Comparison of ENCODE assay signal across 2 cellular contexts in the genomic region with DNA sequence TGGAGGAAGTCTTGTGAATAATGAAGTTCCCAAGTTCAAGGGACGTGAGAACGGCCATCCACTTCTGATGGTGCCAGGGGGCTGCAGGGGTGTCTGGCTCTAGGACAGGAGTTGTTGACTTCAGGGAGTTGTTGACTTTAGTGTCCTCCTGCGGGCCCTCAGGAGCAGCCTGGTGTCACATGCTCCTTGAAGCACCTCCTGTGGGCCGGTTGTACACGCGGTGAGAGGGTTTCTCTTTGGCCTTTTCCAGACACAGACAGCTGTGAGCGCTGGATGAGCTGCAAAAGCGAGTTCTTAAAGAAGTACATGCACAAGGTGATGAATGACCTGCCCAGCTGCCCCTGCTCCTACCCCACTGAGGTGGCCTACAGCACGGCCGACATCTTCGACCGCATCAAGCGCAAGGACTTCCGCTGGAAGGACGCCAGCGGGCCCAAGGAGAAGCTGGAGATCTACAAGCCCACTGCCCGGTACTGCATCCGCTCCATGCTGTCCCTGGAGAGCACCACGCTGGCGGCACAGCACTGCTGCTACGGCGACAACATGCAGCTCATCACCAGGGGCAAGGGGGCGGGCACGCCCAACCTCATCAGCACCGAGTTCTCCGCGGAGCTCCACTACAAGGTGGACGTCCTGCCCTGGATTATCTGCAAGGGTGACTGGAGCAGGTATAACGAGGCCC.
A peak's percentile ranks its signal among the peaks of the same experiment; 100 is the strongest.
TF ChIP-seq lines count a peak whose summit lies in the region.

No MANE protein-coding gene starts in this region.

TF ChIP-seq in HepG2, 621 proteins besides CTCF, POLR2A, EP300 and RAD21 (continues in another document):
- no peak for TF ChIP-seq U2AF2 (IDR thresholded peaks at IDR 0.05; ENCODE audit: low read depth, low read length)
- TF ChIP-seq ZNF431 (CRISPR knock-in tag; IDR thresholded peaks at IDR 0.05; ENCODE audit: borderline replicate concordance, low read depth) = no peak
- TF ChIP-seq, protein P1, sequence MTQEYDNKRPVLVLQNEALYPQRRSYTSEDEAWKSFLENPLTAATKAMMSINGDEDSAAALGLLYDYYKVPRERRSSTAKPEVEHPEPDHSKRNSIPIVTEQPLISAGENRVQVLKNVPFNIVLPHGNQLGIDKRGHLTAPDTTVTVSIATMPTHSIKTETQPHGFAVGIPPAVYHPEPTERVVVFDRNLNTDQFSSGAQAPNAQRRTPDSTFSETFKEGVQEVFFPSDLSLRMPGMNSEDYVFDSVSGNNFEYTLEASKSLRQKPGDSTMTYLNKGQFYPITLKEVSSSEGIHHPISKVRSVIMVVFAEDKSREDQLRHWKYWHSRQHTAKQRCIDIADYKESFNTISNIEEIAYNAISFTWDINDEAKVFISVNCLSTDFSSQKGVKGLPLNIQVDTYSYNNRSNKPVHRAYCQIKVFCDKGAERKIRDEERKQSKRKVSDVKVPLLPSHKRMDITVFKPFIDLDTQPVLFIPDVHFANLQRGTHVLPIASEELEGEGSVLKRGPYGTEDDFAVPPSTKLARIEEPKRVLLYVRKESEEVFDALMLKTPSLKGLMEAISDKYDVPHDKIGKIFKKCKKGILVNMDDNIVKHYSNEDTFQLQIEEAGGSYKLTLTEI (CRISPR knock-in tag; conservative IDR thresholded peaks at IDR 0.05) = no peak
- TF ChIP-seq, protein P2, sequence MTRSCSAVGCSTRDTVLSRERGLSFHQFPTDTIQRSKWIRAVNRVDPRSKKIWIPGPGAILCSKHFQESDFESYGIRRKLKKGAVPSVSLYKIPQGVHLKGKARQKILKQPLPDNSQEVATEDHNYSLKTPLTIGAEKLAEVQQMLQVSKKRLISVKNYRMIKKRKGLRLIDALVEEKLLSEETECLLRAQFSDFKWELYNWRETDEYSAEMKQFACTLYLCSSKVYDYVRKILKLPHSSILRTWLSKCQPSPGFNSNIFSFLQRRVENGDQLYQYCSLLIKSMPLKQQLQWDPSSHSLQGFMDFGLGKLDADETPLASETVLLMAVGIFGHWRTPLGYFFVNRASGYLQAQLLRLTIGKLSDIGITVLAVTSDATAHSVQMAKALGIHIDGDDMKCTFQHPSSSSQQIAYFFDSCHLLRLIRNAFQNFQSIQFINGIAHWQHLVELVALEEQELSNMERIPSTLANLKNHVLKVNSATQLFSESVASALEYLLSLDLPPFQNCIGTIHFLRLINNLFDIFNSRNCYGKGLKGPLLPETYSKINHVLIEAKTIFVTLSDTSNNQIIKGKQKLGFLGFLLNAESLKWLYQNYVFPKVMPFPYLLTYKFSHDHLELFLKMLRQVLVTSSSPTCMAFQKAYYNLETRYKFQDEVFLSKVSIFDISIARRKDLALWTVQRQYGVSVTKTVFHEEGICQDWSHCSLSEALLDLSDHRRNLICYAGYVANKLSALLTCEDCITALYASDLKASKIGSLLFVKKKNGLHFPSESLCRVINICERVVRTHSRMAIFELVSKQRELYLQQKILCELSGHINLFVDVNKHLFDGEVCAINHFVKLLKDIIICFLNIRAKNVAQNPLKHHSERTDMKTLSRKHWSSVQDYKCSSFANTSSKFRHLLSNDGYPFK (CRISPR knock-in tag; IDR thresholded peaks at IDR 0.05; ENCODE audit: borderline replicate concordance) = no peak
- TF ChIP-seq MTA1 (CRISPR knock-in tag; IDR thresholded peaks at IDR 0.05; ENCODE audit: borderline replicate concordance) = no peak
- no peak for TF ChIP-seq GZF1 (CRISPR knock-in tag; IDR thresholded peaks at IDR 0.05)
- TF ChIP-seq, protein P3, sequence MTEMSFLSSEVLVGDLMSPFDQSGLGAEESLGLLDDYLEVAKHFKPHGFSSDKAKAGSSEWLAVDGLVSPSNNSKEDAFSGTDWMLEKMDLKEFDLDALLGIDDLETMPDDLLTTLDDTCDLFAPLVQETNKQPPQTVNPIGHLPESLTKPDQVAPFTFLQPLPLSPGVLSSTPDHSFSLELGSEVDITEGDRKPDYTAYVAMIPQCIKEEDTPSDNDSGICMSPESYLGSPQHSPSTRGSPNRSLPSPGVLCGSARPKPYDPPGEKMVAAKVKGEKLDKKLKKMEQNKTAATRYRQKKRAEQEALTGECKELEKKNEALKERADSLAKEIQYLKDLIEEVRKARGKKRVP (CRISPR knock-in tag; IDR thresholded peaks at IDR 0.05) = no peak
- TF ChIP-seq, protein P4, sequence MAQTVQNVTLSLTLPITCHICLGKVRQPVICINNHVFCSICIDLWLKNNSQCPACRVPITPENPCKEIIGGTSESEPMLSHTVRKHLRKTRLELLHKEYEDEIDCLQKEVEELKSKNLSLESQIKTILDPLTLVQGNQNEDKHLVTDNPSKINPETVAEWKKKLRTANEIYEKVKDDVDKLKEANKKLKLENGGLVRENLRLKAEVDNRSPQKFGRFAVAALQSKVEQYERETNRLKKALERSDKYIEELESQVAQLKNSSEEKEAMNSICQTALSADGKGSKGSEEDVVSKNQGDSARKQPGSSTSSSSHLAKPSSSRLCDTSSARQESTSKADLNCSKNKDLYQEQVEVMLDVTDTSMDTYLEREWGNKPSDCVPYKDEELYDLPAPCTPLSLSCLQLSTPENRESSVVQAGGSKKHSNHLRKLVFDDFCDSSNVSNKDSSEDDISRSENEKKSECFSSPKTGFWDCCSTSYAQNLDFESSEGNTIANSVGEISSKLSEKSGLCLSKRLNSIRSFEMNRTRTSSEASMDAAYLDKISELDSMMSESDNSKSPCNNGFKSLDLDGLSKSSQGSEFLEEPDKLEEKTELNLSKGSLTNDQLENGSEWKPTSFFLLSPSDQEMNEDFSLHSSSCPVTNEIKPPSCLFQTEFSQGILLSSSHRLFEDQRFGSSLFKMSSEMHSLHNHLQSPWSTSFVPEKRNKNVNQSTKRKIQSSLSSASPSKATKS (CRISPR knock-in tag; IDR thresholded peaks at IDR 0.05) = no peak
- TF ChIP-seq MAFK (conservative IDR thresholded peaks at IDR 0.05 in 1 of 2, IDR thresholded peaks at IDR 0.05 in 1 of 2; ENCODE audit: low read length in 2 of 2) = no peak
- no peak for TF ChIP-seq HDAC1 (CRISPR knock-in tag; IDR thresholded peaks at IDR 0.05)
- peak; percentile 32 for TF ChIP-seq AGO1 (IDR thresholded peaks at IDR 0.05; ENCODE audit: low read depth, low read length, poor library complexity, severe bottlenecking)
- no peak for TF ChIP-seq ZNF317 (CRISPR knock-in tag; IDR thresholded peaks at IDR 0.05)
- no peak for TF ChIP-seq PITX1 (CRISPR knock-in tag; IDR thresholded peaks at IDR 0.05)
- TF ChIP-seq ZNF30 (CRISPR knock-in tag; IDR thresholded peaks at IDR 0.05) = no peak
- no peak for TF ChIP-seq RFXAP (CRISPR knock-in tag; IDR thresholded peaks at IDR 0.05; ENCODE audit: borderline replicate concordance)
- TF ChIP-seq ZZZ3 (CRISPR knock-in tag; IDR thresholded peaks at IDR 0.05; ENCODE audit: borderline replicate concordance) = no peak
- no peak for TF ChIP-seq ZNF337 (CRISPR knock-in tag; IDR thresholded peaks at IDR 0.05; ENCODE audit: borderline replicate concordance, low read depth)
- TF ChIP-seq ZFX (CRISPR knock-in tag; IDR thresholded peaks at IDR 0.05; ENCODE audit: low read depth) = no peak

TF ChIP-seq in K562, 482 proteins besides CTCF, POLR2A, EP300 and RAD21:
- TF ChIP-seq SMARCA4 (IDR thresholded peaks at IDR 0.05) = no peak
- TF ChIP-seq PRMT5 (CRISPR knock-in tag; IDR thresholded peaks at IDR 0.05) = no peak
- TF ChIP-seq, protein P5, sequence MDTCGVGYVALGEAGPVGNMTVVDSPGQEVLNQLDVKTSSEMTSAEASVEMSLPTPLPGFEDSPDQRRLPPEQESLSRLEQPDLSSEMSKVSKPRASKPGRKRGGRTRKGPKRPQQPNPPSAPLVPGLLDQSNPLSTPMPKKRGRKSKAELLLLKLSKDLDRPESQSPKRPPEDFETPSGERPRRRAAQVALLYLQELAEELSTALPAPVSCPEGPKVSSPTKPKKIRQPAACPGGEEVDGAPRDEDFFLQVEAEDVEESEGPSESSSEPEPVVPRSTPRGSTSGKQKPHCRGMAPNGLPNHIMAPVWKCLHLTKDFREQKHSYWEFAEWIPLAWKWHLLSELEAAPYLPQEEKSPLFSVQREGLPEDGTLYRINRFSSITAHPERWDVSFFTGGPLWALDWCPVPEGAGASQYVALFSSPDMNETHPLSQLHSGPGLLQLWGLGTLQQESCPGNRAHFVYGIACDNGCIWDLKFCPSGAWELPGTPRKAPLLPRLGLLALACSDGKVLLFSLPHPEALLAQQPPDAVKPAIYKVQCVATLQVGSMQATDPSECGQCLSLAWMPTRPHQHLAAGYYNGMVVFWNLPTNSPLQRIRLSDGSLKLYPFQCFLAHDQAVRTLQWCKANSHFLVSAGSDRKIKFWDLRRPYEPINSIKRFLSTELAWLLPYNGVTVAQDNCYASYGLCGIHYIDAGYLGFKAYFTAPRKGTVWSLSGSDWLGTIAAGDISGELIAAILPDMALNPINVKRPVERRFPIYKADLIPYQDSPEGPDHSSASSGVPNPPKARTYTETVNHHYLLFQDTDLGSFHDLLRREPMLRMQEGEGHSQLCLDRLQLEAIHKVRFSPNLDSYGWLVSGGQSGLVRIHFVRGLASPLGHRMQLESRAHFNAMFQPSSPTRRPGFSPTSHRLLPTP (IDR thresholded peaks at IDR 0.05; ENCODE audit: borderline replicate concordance, extremely low read depth, insufficient read length) = no peak
- TF ChIP-seq HCFC1 (IDR thresholded peaks at IDR 0.05; ENCODE audit: low read depth, low read length) = no peak
- no peak for TF ChIP-seq TARDBP (IDR thresholded peaks at IDR 0.05)
- no peak for TF ChIP-seq KHSRP (IDR thresholded peaks at IDR 0.05)
- TF ChIP-seq, protein P6, sequence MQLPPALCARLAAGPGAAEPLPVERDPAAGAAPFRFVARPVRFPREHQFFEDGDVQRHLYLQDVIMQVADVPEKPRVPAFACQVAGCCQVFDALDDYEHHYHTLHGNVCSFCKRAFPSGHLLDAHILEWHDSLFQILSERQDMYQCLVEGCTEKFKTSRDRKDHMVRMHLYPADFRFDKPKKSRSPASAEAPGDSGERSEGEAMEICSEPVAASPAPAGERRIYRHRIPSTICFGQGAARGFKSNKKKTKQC (CRISPR knock-in tag; IDR thresholded peaks at IDR 0.05) = no peak
- TF ChIP-seq, protein P7, sequence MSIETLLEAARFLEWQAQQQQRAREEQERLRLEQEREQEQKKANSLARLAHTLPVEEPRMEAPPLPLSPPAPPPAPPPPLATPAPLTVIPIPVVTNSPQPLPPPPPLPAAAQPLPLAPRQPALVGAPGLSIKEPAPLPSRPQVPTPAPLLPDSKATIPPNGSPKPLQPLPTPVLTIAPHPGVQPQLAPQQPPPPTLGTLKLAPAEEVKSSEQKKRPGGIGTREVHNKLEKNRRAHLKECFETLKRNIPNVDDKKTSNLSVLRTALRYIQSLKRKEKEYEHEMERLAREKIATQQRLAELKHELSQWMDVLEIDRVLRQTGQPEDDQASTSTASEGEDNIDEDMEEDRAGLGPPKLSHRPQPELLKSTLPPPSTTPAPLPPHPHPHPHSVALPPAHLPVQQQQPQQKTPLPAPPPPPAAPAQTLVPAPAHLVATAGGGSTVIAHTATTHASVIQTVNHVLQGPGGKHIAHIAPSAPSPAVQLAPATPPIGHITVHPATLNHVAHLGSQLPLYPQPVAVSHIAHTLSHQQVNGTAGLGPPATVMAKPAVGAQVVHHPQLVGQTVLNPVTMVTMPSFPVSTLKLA (conservative IDR thresholded peaks at IDR 0.05) = no peak
- no peak for TF ChIP-seq KDM5B (IDR thresholded peaks at IDR 0.05; ENCODE audit: insufficient replicate concordance, low read depth, low read length)
- TF ChIP-seq, protein P8, sequence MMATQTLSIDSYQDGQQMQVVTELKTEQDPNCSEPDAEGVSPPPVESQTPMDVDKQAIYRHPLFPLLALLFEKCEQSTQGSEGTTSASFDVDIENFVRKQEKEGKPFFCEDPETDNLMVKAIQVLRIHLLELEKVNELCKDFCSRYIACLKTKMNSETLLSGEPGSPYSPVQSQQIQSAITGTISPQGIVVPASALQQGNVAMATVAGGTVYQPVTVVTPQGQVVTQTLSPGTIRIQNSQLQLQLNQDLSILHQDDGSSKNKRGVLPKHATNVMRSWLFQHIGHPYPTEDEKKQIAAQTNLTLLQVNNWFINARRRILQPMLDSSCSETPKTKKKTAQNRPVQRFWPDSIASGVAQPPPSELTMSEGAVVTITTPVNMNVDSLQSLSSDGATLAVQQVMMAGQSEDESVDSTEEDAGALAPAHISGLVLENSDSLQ (IDR thresholded peaks at IDR 0.05) = no peak
- TF ChIP-seq NFIX (CRISPR knock-in tag; IDR thresholded peaks at IDR 0.05; ENCODE audit: low read depth) = no peak
- TF ChIP-seq SMARCB1 (IDR thresholded peaks at IDR 0.05; ENCODE audit: insufficient read length, low read depth) = no peak
- TF ChIP-seq BHLHE40 (IDR thresholded peaks at IDR 0.05; ENCODE audit: low read length) = no peak
- TF ChIP-seq DDX20 (tag; IDR thresholded peaks at IDR 0.05; ENCODE audit: low read depth) = no peak
- no peak for TF ChIP-seq PYGO2 (tag; IDR thresholded peaks at IDR 0.05)
- TF ChIP-seq HMG20B (CRISPR knock-in tag; IDR thresholded peaks at IDR 0.05) = no peak
- TF ChIP-seq, protein P9, sequence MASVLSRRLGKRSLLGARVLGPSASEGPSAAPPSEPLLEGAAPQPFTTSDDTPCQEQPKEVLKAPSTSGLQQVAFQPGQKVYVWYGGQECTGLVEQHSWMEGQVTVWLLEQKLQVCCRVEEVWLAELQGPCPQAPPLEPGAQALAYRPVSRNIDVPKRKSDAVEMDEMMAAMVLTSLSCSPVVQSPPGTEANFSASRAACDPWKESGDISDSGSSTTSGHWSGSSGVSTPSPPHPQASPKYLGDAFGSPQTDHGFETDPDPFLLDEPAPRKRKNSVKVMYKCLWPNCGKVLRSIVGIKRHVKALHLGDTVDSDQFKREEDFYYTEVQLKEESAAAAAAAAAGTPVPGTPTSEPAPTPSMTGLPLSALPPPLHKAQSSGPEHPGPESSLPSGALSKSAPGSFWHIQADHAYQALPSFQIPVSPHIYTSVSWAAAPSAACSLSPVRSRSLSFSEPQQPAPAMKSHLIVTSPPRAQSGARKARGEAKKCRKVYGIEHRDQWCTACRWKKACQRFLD (CRISPR knock-in tag; IDR thresholded peaks at IDR 0.05) = no peak
- TF ChIP-seq, protein P10, sequence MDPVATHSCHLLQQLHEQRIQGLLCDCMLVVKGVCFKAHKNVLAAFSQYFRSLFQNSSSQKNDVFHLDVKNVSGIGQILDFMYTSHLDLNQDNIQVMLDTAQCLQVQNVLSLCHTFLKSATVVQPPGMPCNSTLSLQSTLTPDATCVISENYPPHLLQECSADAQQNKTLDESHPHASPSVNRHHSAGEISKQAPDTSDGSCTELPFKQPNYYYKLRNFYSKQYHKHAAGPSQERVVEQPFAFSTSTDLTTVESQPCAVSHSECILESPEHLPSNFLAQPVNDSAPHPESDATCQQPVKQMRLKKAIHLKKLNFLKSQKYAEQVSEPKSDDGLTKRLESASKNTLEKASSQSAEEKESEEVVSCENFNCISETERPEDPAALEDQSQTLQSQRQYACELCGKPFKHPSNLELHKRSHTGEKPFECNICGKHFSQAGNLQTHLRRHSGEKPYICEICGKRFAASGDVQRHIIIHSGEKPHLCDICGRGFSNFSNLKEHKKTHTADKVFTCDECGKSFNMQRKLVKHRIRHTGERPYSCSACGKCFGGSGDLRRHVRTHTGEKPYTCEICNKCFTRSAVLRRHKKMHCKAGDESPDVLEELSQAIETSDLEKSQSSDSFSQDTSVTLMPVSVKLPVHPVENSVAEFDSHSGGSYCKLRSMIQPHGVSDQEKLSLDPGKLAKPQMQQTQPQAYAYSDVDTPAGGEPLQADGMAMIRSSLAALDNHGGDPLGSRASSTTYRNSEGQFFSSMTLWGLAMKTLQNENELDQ (CRISPR knock-in tag; IDR thresholded peaks at IDR 0.05; ENCODE audit: borderline replicate concordance) = no peak
